9 cellular contexts compared by ENCODE assay signal in the genomic region with DNA sequence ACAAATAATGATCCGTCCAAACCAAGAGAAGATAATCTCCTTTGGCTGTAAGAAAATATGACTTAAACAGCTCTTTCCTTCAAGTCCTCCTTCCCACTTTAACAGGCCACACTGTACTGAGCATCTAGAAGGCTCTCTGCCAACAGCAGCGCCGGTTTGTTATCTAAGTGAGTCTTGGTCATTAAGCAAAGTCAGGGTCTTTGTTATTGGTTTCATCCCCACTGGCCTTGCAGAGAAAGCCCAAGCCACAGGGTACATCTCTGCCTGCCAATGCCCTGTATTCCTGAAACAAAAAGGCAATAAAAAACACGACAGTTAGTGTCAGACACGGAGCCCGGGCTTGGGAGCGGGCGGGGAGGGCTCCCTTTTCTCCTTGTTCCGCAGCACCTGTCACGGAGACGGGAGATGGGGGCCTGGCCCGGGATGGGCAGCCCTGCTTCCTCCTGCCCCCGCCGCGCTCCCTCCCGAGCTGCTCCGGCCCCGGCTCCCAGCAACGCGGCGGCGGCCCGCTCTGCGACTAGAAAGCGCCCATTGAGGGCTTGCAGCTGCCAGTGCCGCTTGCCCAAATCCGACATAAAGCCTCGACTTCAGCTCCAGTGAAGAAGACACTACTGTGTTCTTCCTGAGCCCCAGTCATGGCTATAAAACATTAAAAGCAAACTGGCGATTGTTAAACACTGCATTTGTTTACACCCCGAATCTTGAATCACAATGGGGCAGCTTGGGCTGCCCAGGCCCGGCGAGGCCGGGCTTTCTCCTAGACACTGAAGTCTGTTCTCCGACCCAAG. TPM values are rescaled to one million over a fixed set of nuclear protein-coding genes. Genes with fewer than 3 reads are reported as not detected.
DNase-seq lines count a peak whose midpoint lies in the region; ATAC-seq and TF ChIP-seq lines count a peak whose summit lies in the region.
"Had no signal": no experiment of that assay in that cellular context is flagged by ENCODE, and none has a peak within 500 bp of the region (broad histone marks: within the 10 kb centered on the region; RNA-seq: fewer than 3 reads in every experiment).

No MANE protein-coding gene starts in this region.

- H3K9me3 ChIP-seq in SK-N-SH, result no peaks in the 10 kb centered on the region
- no peaks in the 10 kb centered on the region for H3K9me3 ChIP-seq in uterus

- H3K4me1 Mint-ChIP-seq in activated naive CD4-positive, alpha-beta T cell treated with anti-CD3 and anti-CD28 coated beads for 36 hours (ENCODE audit: low read depth), result no peaks in the 10 kb centered on the region

- H3K27ac ChIP-seq in SK-N-SH (ENCODE audit: low read depth in 2 of 2, low read length in 1 of 2) (no peak overlapping the region), uterus (peak overlapping the region; percentile 75 to 78)

- intact Hi-C loops in Right ventricle myocardium superior (cut with DNase I) (no loop called here), uterus (cut with DNase I; ENCODE audit: low total_unique reads) (no loop called here)
- intact Hi-C loops in activated naive CD4-positive, alpha-beta T cell treated with anti-CD3 and anti-CD28 coated beads for 36 hours (cut with micrococcal nuclease), result no loop called here

- no peak overlapping the region for H3K4me2 ChIP-seq in SK-N-SH

- no peak overlapping the region for H3K4me3 Mint-ChIP-seq in activated naive CD4-positive, alpha-beta T cell treated with anti-CD3 and anti-CD28 coated beads for 36 hours

- TF ChIP-seq EP300 in SK-N-SH (IDR thresholded peaks at IDR 0.05; ENCODE audit: borderline replicate concordance in 1 of 2, low read depth in 1 of 2, low read length in 1 of 2), result no peak

- DNase-seq in SK-N-SH (peak; percentile 25), Right ventricle myocardium superior (peak; percentile 48), myocyte (ENCODE audit: low read depth) (peak; percentile 22), uterus (peak; percentile 34 to 51)
- no peak for DNase-seq in activated naive CD4-positive, alpha-beta T cell treated with anti-CD3 and anti-CD28 coated beads for 36 hours
- DNase-seq in stimulated activated CD4-positive, alpha-beta T cell treated with anti-CD3 and anti-CD28 coated beads, Interleukin-4, amount 100 ng/mL, for 4 hours, result no peak
- DNase-seq: stimulated activated CD4-positive, alpha-beta T cell treated with anti-CD3 and anti-CD28 coated beads, Interleukin-2, amount 100 ng/mL, for 48 hours had no signal

- H3K9ac ChIP-seq in SK-N-SH, result no peak overlapping the region

- H3K36me3 Mint-ChIP-seq in activated naive CD4-positive, alpha-beta T cell treated with anti-CD3 and anti-CD28 coated beads for 36 hours (ENCODE audit: low read depth), result no peaks in the 10 kb centered on the region

- TF ChIP-seq RAD21 in SK-N-SH (IDR thresholded peaks at IDR 0.05; ENCODE audit: low read length), result no peak

- H2AFZ ChIP-seq in SK-N-SH (ENCODE audit: low read depth), result no peak overlapping the region

- no peak for TF ChIP-seq CTCF in SK-N-SH (IDR thresholded peaks at IDR 0.05)
- no peak for TF ChIP-seq CTCF in uterus (IDR thresholded peaks at IDR 0.05)

- no peaks in the 10 kb centered on the region for H3K36me3 ChIP-seq in SK-N-SH (replicated peaks in 1 of 2; ENCODE audit: control insufficient read depth in 1 of 2, insufficient read depth in 2 of 2, low read length in 1 of 2)
- H3K36me3 ChIP-seq in uterus, result no peaks in the 10 kb centered on the region

- no peaks in the 10 kb centered on the region for H3K9me3 Mint-ChIP-seq in activated naive CD4-positive, alpha-beta T cell treated with anti-CD3 and anti-CD28 coated beads for 36 hours

- no peak for TF ChIP-seq POLR2A in uterus (IDR thresholded peaks at IDR 0.05)

- H4K20me1 ChIP-seq in SK-N-SH (ENCODE audit: insufficient read depth), result no peaks in the 10 kb centered on the region

- H3F3A ChIP-seq in SK-N-SH (replicated peaks; ENCODE audit: insufficient read depth), result no peaks in the 10 kb centered on the region

- CTCF ChIA-PET in SK-N-SH (lab: Yijun Ruan, JAX), result no interaction called here
- CTCF ChIA-PET in activated naive CD4-positive, alpha-beta T cell treated with anti-CD3 and anti-CD28 coated beads for 36 hours (lab: Charles Lee), result interaction anchor here (0.5 kb wide), 1 partner anchor 863 kb away, joined by 4 read pairs; no protein-coding TSS in a partner anchor

- H3K79me2 ChIP-seq in SK-N-SH (ENCODE audit: insufficient read depth), result no peaks in the 10 kb centered on the region

- H3K9me2 ChIP-seq in SK-N-SH, result no peaks in the 10 kb centered on the region

- H3K4me3 ChIP-seq in SK-N-SH (ENCODE audit: low read depth in 2 of 2, low read length in 1 of 2) (no peak overlapping the region), uterus (peak overlapping the region in 1 of 2 donors; percentile 26)

- no peaks in the 10 kb centered on the region for H3K27me3 Mint-ChIP-seq in activated naive CD4-positive, alpha-beta T cell treated with anti-CD3 and anti-CD28 coated beads for 36 hours (ENCODE audit: low read depth)

- H3K27me3 ChIP-seq in SK-N-SH (ENCODE audit: insufficient read depth) (no peaks in the 10 kb centered on the region), uterus (no peaks in the 10 kb centered on the region)

- ATAC-seq in SK-N-SH treated with all-trans-retinoic acid at 6 μM for 48 hours (no peak), Right ventricle myocardium superior (ENCODE audit: poor library complexity) (peak; percentile 68), GM19397 (IDR thresholded peaks at IDR 0.05; ENCODE audit: unreplicated experiment) (no peak)

- no peaks in the 10 kb centered on the region for H3K4me1 ChIP-seq in SK-N-SH (ENCODE audit: control insufficient read depth in 1 of 2, insufficient read depth in 2 of 2, low read depth in 1 of 2, low read length in 1 of 2)
- no peaks in the 10 kb centered on the region for H3K4me1 ChIP-seq in uterus

- POLR2A ChIA-PET in SK-N-SH (lab: Yijun Ruan, JAX), result interaction anchor here (0.6 kb wide), 1 partner anchor 14 kb away, joined by 3 read pairs; no protein-coding TSS in a partner anchor

- no peak overlapping the region for H3K27ac Mint-ChIP-seq in activated naive CD4-positive, alpha-beta T cell treated with anti-CD3 and anti-CD28 coated beads for 36 hours

- WGBS in SK-N-SH (ENCODE audit: low lambda C conversion rate), result 90% methylated on average over 34 of the region's 34 CpGs

TF ChIP-seq in SK-N-SH, 30 proteins besides CTCF, POLR2A, EP300 and RAD21:
- TF ChIP-seq NFIC (IDR thresholded peaks at IDR 0.05; ENCODE audit: borderline replicate concordance), result no peak
- no peak for TF ChIP-seq FOSL2 (IDR thresholded peaks at IDR 0.05; ENCODE audit: borderline replicate concordance, low read depth)
- TF ChIP-seq, protein P1, sequence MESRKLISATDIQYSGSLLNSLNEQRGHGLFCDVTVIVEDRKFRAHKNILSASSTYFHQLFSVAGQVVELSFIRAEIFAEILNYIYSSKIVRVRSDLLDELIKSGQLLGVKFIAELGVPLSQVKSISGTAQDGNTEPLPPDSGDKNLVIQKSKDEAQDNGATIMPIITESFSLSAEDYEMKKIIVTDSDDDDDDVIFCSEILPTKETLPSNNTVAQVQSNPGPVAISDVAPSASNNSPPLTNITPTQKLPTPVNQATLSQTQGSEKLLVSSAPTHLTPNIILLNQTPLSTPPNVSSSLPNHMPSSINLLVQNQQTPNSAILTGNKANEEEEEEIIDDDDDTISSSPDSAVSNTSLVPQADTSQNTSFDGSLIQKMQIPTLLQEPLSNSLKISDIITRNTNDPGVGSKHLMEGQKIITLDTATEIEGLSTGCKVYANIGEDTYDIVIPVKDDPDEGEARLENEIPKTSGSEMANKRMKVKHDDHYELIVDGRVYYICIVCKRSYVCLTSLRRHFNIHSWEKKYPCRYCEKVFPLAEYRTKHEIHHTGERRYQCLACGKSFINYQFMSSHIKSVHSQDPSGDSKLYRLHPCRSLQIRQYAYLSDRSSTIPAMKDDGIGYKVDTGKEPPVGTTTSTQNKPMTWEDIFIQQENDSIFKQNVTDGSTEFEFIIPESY (IDR thresholded peaks at IDR 0.05; ENCODE audit: borderline replicate concordance, low read depth), result no peak
- TF ChIP-seq JUND (IDR thresholded peaks at IDR 0.05), result no peak
- TF ChIP-seq RXRA (IDR thresholded peaks at IDR 0.05; ENCODE audit: borderline replicate concordance, low read depth), result no peak
- TF ChIP-seq EZH2phosphoT487 (IDR thresholded peaks at IDR 0.05; ENCODE audit: borderline replicate concordance, low read depth), result no peak
TF ChIP-seq in SK-N-SH: peak in this region for 0.

TF ChIP-seq in SK-N-SH treated with all-trans-retinoic acid at 6 μM for 48 hours, 23 proteins besides CTCF, POLR2A, EP300 and RAD21 (continues in another document):
- TF ChIP-seq BACH2 (CRISPR knock-in tag; IDR thresholded peaks at IDR 0.05; ENCODE audit: borderline replicate concordance) (no peak), ZC3H10 (CRISPR knock-in tag; IDR thresholded peaks at IDR 0.05) (no peak), CSDC2 (CRISPR knock-in tag; IDR thresholded peaks at IDR 0.05) (no peak), TOX (CRISPR knock-in tag; IDR thresholded peaks at IDR 0.05; ENCODE audit: borderline replicate concordance) (no peak)
- TF ChIP-seq, protein P2, sequence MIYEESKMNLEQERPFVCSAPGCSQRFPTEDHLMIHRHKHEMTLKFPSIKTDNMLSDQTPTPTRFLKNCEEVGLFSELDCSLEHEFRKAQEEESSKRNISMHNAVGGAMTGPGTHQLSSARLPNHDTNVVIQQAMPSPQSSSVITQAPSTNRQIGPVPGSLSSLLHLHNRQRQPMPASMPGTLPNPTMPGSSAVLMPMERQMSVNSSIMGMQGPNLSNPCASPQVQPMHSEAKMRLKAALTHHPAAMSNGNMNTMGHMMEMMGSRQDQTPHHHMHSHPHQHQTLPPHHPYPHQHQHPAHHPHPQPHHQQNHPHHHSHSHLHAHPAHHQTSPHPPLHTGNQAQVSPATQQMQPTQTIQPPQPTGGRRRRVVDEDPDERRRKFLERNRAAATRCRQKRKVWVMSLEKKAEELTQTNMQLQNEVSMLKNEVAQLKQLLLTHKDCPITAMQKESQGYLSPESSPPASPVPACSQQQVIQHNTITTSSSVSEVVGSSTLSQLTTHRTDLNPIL (CRISPR knock-in tag; IDR thresholded peaks at IDR 0.05; ENCODE audit: low read depth), result no peak

RNA-seq across cellular contexts. Expression of a gene that starts 28.1 kb away (rescaled TPM):
- 2.0 and 2.7 TPM in 2 replicates for polyA plus RNA-seq in SK-N-SH (2012; rRNA removed)
- polyA plus RNA-seq in SK-N-SH (2012; cell fraction: cytosol; rRNA removed), result 2.5 and 2.7 TPM in 2 replicates
- 2.2 and 3.9 TPM in 2 replicates for polyA plus RNA-seq in SK-N-SH (2012; cell fraction: nucleus; rRNA removed)
- total RNA-seq in Right ventricle myocardium superior (103 TPM), myocyte (13.8 and 27.1 TPM in 2 replicates), uterus (100 to 1,000 TPM; 101 to 358 (median 190) TPM)
- polyA plus RNA-seq in myocyte (2012), result 5.3 TPM
- 10 to 100 TPM; 28.5 to 31.4 TPM for total RNA-seq in activated naive CD4-positive, alpha-beta T cell treated with anti-CD3 and anti-CD28 coated beads for 36 hours

Comparison
In these comparisons a context has a peak if more than half of its experiments do, and no peak if none do; other contexts are left out.
1. DNase-seq: peak in SK-N-SH (single experiment), Right ventricle myocardium superior (single experiment), myocyte (single experiment) and uterus (2 of 2); none in activated naive CD4-positive, alpha-beta T cell treated with anti-CD3 and anti-CD28 coated beads for 36 hours (single experiment) and stimulated activated CD4-positive, alpha-beta T cell treated with anti-CD3 and anti-CD28 coated beads, Interleukin-4, amount 100 ng/mL, for 4 hours (0 of 2).
2. H3K27ac ChIP-seq: peak in uterus (2 of 2); none in SK-N-SH (0 of 2).